Comparison of ENCODE assay signal across 18 cellular contexts in the genomic region with DNA sequence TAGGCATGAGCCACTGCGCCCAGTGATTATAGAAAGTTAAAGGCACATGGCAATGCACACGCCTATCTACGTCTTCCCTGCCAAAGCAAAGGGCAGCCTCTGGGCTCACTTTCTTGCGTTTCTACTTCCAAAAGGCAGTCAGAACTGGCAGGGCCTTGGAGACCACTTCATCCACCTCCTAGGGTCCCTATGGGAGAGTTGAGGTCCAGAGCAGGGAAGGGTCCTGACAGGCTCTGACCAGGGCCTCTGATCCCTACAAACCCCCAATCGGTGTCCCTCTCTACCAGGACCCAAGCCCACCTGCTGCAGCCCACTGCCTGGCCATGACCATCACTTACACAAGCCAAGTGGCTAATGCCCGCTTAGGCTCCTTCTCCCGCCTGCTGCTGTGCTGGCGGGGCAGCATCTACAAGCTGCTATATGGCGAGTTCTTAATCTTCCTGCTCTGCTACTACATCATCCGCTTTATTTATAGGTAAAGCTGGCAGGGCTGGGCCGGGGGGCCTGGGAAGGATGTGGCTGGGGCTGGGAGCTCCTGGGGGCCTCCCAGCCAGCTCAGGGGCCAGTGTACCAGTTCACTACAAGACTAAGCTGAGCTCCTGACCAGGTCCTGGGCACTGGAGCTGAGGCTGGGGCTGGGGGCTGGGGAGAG. TPM values are rescaled to one million over a fixed set of nuclear protein-coding genes. Genes with fewer than 3 reads are reported as not detected.
DNase-seq lines count a peak whose midpoint lies in the region; ATAC-seq and TF ChIP-seq lines count a peak whose summit lies in the region.
"Had no signal": no experiment of that assay in that cellular context is flagged by ENCODE, and none has a peak within 500 bp of the region (broad histone marks: within the 10 kb centered on the region; RNA-seq: fewer than 3 reads in every experiment).

No MANE protein-coding gene starts in this region.

- H3K36me3 ChIP-seq in WERI-Rb-1 (no peaks in the 10 kb centered on the region), spleen (peaks cover 0 to 2% (median 0%) of the 10 kb centered on the region in 6 donors), brain microvascular endothelial cell (replicated peaks) (no peaks in the 10 kb centered on the region)

- intact Hi-C loops in spleen (cut with DNase I; ENCODE audit: low total_unique reads) = no loop called here

- H3K27me3 ChIP-seq in WERI-Rb-1 (ENCODE audit: insufficient read depth, low read depth, severe bottlenecking) (peaks cover 2% of the 10 kb centered on the region), spleen (replicated peaks in 1 of 7) (peaks cover 0 to 22% (median 4%) of the 10 kb centered on the region in 7 donors), brain microvascular endothelial cell (replicated peaks) (no peaks in the 10 kb centered on the region)

- TF ChIP-seq POLR2A in spleen (IDR thresholded peaks at IDR 0.05) = no peak

- DNase-seq in 8988T (peak; percentile 13), WERI-Rb-1 (peak; percentile 50), inferior parietal cortex (ENCODE audit: extremely low spot score) (peak; percentile 3), spleen (peak; percentile 74), HPDE6-E6E7 (ENCODE audit: extremely low spot score) (no peak), brain microvascular endothelial cell (no peak)
- DNase-seq: DMS79, KG1, NCI-H1092, NCI-H1694, NCI-H2107, NCI-H345, NCI-H69, PC-3 had no signal

- TF ChIP-seq CTCF in WERI-Rb-1 (IDR thresholded peaks at IDR 0.05; ENCODE audit: low read depth, low read length) (no peak), spleen (IDR thresholded peaks at IDR 0.05 in 8 of 11, conservative IDR thresholded peaks at IDR 0.05 in 3 of 11) (no peak), brain microvascular endothelial cell (IDR thresholded peaks at IDR 0.05; ENCODE audit: low read depth, low read length, missing control alignments) (no peak)

- H3K4me3 ChIP-seq in WERI-Rb-1 (ENCODE audit: low read depth, low read length) (no peak overlapping the region), spleen (no peak overlapping the region), brain microvascular endothelial cell (ENCODE audit: low read depth, low read length) (no peak overlapping the region)
- H3K4me3 ChIP-seq: GM12878 had no signal

- ATAC-seq in HG02852 (IDR thresholded peaks at IDR 0.05; ENCODE audit: unreplicated experiment) (no peak), GM18520 (IDR thresholded peaks at IDR 0.05; ENCODE audit: unreplicated experiment) (no peak)
- ATAC-seq: GM12878, PC-3 had no signal

- peaks cover 8 to 62% (median 35%) of the 10 kb centered on the region in 6 donors for H3K4me1 ChIP-seq in spleen

- H3K9me3 ChIP-seq in WERI-Rb-1 (ENCODE audit: severe bottlenecking) (no peaks in the 10 kb centered on the region), spleen (no peaks in the 10 kb centered on the region)

- no peak overlapping the region for H3K27ac ChIP-seq in WERI-Rb-1
- H3K27ac ChIP-seq in spleen = no peak overlapping the region
- no peak overlapping the region for H3K27ac ChIP-seq in brain microvascular endothelial cell
- H3K27ac ChIP-seq: HL-60 had no signal

- in situ Hi-C loops in brain microvascular endothelial cell (cut with HindIII; ENCODE audit: low pct_ligation_motif_present, low sequenced_read_pairs) = no loop called here

- WGBS in spleen, 5 donors = 86 to 94% (median 92%) methylated on average over 9 to 11 of the region's 11 CpGs

RNA-seq across cellular contexts. Expression of a gene that starts 1.5 kb away (rescaled TPM):
- total RNA-seq in spleen = 10 to 100 TPM in 5 of 7 donors, 1 to 10 TPM in 2; 6.8 to 20.4 (median 12.3) TPM
- 1 to 10 TPM; 2.6 to 4.3 (median 3.0) TPM for polyA plus RNA-seq in spleen

RNA-seq across cellular contexts. Expression of a gene that starts 15.8 kb away (rescaled TPM):
- total RNA-seq in spleen = 1,000 to 10,000 TPM; 1,915 to 2,864 (median 2,469) TPM
- polyA plus RNA-seq in spleen = 1,000 to 10,000 TPM; 2,005 to 3,321 (median 2,533) TPM

RNA-seq across cellular contexts. Expression of a gene that starts 34.2 kb away (rescaled TPM):
- total RNA-seq in spleen = 10 to 100 TPM; 34.3 to 57.1 (median 39.5) TPM
- 10 to 100 TPM in 2 of 3 donors, 1 to 10 TPM in 1; 6.5 to 17.6 (median 14.1) TPM for polyA plus RNA-seq in spleen
- total RNA-seq: GM12878 had no signal

Comparison
In these comparisons a context has a peak if more than half of its experiments do, and no peak if none do; other contexts are left out.
1. DNase-seq: peak in 8988T (single experiment), WERI-Rb-1 (single experiment), inferior parietal cortex (single experiment) and spleen (single experiment); none in HPDE6-E6E7 (single experiment) and brain microvascular endothelial cell (single experiment).